ENCODE assay signal across 12 cellular contexts in genomic region chr9:72464819-72465218, GRCh38.
DNase-seq lines count a peak whose midpoint lies in the region; ATAC-seq and TF ChIP-seq lines count a peak whose summit lies in the region.
"Had no signal": no experiment of that assay in that cellular context is flagged by ENCODE, and none has a peak within 500 bp of the region (broad histone marks: within the 10 kb centered on the region; RNA-seq: fewer than 3 reads in every experiment).

No MANE protein-coding gene starts in this region.

- peak; percentile 72 for ATAC-seq in HG03066 (IDR thresholded peaks at IDR 0.05; ENCODE audit: low read depth, unreplicated experiment)
- ATAC-seq in GM18505 (IDR thresholded peaks at IDR 0.05; ENCODE audit: unreplicated experiment) = no peak
- ATAC-seq: body of pancreas had no signal

- no peak for TF ChIP-seq POLR2A in GM18505 (IDR thresholded peaks at IDR 0.05; ENCODE audit: borderline replicate concordance, extremely low read depth, insufficient read depth, insufficient read length)

- no peaks in the 10 kb centered on the region for H3K36me3 ChIP-seq in WERI-Rb-1

- no peak overlapping the region; the same call in 1 of the 2 replicates for H3K27ac ChIP-seq in WERI-Rb-1
- H3K27ac ChIP-seq: 22Rv1, body of pancreas, VCaP had no signal

- no peak for TF ChIP-seq CTCF in WERI-Rb-1 (IDR thresholded peaks at IDR 0.05; ENCODE audit: low read depth, low read length)

- no peaks in the 10 kb centered on the region for H3K9me3 ChIP-seq in WERI-Rb-1 (ENCODE audit: severe bottlenecking)
- H3K9me3 ChIP-seq: body of pancreas had no signal

- DNase-seq in DMS53 (lab: John Stamatoyannopoulos, UW) (peak; percentile 4), DMS53 treated with DMSO at 0.1 percent for 48 hours (lab: John Stamatoyannopoulos, UW; ENCODE audit: unreplicated experiment) (no peak), WERI-Rb-1 (peak; percentile 38), retina (peak; percentile 45), NCI-H510A (lab: John Stamatoyannopoulos, UW) (no peak)
- no peak for DNase-seq in stimulated activated CD4-positive, alpha-beta T cell treated with anti-CD3 and anti-CD28 coated beads, Interleukin-15, amount 100 ng/mL, for 24 hours
- DNase-seq: NCI-H1105 had no signal

- no peak overlapping the region for H3K4me3 ChIP-seq in WERI-Rb-1 (ENCODE audit: low read depth, low read length)
- H3K4me3 ChIP-seq: body of pancreas had no signal

- no peaks in the 10 kb centered on the region for H3K27me3 ChIP-seq in WERI-Rb-1 (ENCODE audit: insufficient read depth, low read depth, severe bottlenecking)
- H3K27me3 ChIP-seq: body of pancreas had no signal

Comparison
In these comparisons a context has a peak if more than half of its experiments do, and no peak if none do; other contexts are left out.
1. DNase-seq: peak in DMS53 (single experiment), WERI-Rb-1 (single experiment) and retina (single experiment); none in DMS53 treated with DMSO at 0.1 percent for 48 hours (single experiment), stimulated activated CD4-positive, alpha-beta T cell treated with anti-CD3 and anti-CD28 coated beads, Interleukin-15, amount 100 ng/mL, for 24 hours (single experiment) and NCI-H510A (single experiment).